ENCODE assay signal across 10 cellular contexts in the genomic region with DNA sequence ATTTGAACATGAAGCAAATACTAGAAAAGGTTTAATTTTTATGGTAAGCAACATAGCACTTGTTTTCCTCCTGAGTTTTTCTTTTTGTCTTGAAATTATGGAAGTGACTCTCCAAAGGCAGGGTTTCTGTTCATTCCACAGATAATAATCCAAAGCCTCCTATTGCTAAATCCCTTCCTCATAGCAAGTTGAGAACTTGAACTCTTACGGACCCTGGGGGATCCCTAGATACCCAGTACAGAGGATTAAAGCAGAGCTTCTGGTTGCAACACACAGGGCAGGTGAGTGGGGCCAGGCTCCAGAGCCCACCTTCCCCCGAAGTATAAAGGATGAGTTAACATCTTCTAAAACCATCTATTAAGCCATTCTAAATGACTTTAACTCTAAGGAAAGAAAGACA.
"Had no signal": no experiment of that assay in that cellular context is flagged by ENCODE, and none has a peak within 500 bp of the region (broad histone marks: within the 10 kb centered on the region; RNA-seq: fewer than 3 reads in every experiment).

No MANE protein-coding gene starts in this region.

- DNase-seq: activated CD4-positive, alpha-beta T cell treated with anti-CD3 and anti-CD28 coated beads, Interleukin-2, amount 10 ng/mL, durations not matched to agents 7 days and 5 days; activated CD4-positive, CD25-positive, alpha-beta regulatory T cell; foreskin fibroblast; islet precursor cell; naive B cell; pancreas; small intestine; T-helper 17 cell had no signal

- H3K27me3 ChIP-seq: pancreas had no signal

- H3K9me3 ChIP-seq: pancreas had no signal

- H3K4me3 ChIP-seq: pancreas had no signal

- H3K27ac ChIP-seq: pancreas had no signal

- H3K36me3 ChIP-seq: pancreas had no signal

- H3K4me1 ChIP-seq: pancreas had no signal

- ATAC-seq: activated naive CD4-positive, alpha-beta T cell treated with anti-CD3 and anti-CD28 coated beads, Interleukin-2, amount 50 U/mL, for 72 hours; esophagus mucosa; pancreas; T-helper 17 cell had no signal
